In the genomic region with DNA sequence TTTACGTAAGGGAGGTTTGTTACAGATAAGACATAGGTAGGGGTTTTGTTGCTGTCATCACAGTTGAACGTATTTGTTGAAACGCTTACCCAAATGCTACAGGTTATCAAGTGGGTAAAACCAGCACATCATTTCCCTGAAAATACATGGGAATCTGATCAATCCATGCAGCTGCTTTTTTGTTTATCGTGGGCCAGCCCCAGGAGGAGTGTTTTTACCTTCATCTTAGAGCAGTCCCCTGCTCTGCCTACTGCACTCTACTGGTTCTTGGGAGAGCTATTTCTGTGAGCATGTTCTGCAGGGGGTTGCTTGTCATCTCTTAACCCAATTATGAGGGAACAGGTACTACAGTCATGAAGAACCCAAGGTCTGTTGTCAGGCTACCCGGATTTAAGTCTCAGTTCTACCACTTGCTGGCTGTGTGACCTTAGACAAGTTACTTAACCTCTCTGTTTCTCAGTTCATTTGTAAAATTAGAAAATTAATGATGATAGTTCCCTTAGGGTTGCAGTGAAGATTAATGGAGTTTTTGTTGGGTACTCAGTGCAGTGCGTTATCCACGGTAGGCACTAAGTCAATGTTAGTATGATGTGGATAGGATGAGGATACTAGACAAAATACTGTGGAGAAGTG, we compare ENCODE assay signal across 21 cellular contexts. TPM values are rescaled to one million over a fixed set of nuclear protein-coding genes. Genes with fewer than 3 reads are reported as not detected.
DNase-seq lines count a peak whose midpoint lies in the region; ATAC-seq, FAIRE-seq and TF ChIP-seq lines count a peak whose summit lies in the region.
"Had no signal": no experiment of that assay in that cellular context is flagged by ENCODE, and none has a peak within 500 bp of the region (broad histone marks: within the 10 kb centered on the region; RNA-seq: fewer than 3 reads in every experiment).

No MANE protein-coding gene starts in this region.

- POLR2A ChIA-PET in activated CD8-positive, alpha-beta T cell treated with anti-CD3 and anti-CD28 coated beads for 36 hours (lab: Charles Lee), result interaction anchor here (1.0 kb wide), 1 partner anchor 8 kb away, joined by 3 read pairs; no protein-coding TSS in a partner anchor

- H3K27ac Mint-ChIP-seq in activated naive CD4-positive, alpha-beta T cell treated with anti-CD3 and anti-CD28 coated beads, Interleukin-2, amount 50 U/mL, for 24 hours, result no peak overlapping the region
- H3K27ac Mint-ChIP-seq in activated naive CD4-positive, alpha-beta T cell treated with anti-CD3 and anti-CD28 coated beads, Interleukin-2, amount 50 U/mL, for 72 hours, result peak overlapping the region in 1 of 2 donors; percentile 25
- H3K27ac Mint-ChIP-seq in activated CD8-positive, alpha-beta T cell treated with anti-CD3 and anti-CD28 coated beads for 36 hours, result no peak overlapping the region
- no peak overlapping the region for H3K27ac Mint-ChIP-seq in activated T-helper 2 cell treated with anti-CD3 and anti-CD28 coated beads, Interferon-gamma antibody, Interleukin-2, Interleukin-4, amounts not matched to agents 10 μg/mL and 5 μg/mL and 100 μg/mL, durations not matched to agents 14 hours and 24 hours and 36 hours
- no peak overlapping the region for H3K27ac Mint-ChIP-seq in T-helper 2 cell treated with Interferon-gamma antibody and Interleukin-4, amounts not matched to agents 5 μg/mL and 100 μg/mL, for 36 hours
- H3K27ac Mint-ChIP-seq: effector memory CD8-positive, alpha-beta T cell had no signal

- CTCF ChIA-PET in activated CD8-positive, alpha-beta T cell treated with anti-CD3 and anti-CD28 coated beads for 36 hours (lab: Charles Lee), result interaction anchor here (1.0 kb wide), 1 partner anchor 88 kb away, joined by 3 read pairs; no protein-coding TSS in a partner anchor

- H3K79me2 ChIP-seq in keratinocyte (ENCODE audit: control insufficient read depth, insufficient read depth, low read length), result peaks cover 2% of the 10 kb centered on the region

- H3K27ac ChIP-seq in keratinocyte (ENCODE audit: control insufficient read depth, insufficient read depth, low read length) (peak overlapping the region; percentile 62), upper lobe of right lung (peak overlapping the region; percentile 45)
- H3K27ac ChIP-seq: ascending aorta, heart left ventricle had no signal

- H3K4me3 Mint-ChIP-seq in activated naive CD4-positive, alpha-beta T cell treated with anti-CD3 and anti-CD28 coated beads, Interleukin-2, amount 50 U/mL, for 24 hours, result peak overlapping the region; percentile 51
- peak overlapping the region; percentile 31 for H3K4me3 Mint-ChIP-seq in activated CD8-positive, alpha-beta T cell treated with anti-CD3 and anti-CD28 coated beads for 36 hours
- no peak overlapping the region for H3K4me3 Mint-ChIP-seq in activated T-helper 2 cell treated with anti-CD3 and anti-CD28 coated beads, Interferon-gamma antibody, Interleukin-2, Interleukin-4, amounts not matched to agents 10 μg/mL and 5 μg/mL and 100 μg/mL, durations not matched to agents 14 hours and 24 hours and 36 hours (ENCODE audit: low read depth)
- no peak overlapping the region for H3K4me3 Mint-ChIP-seq in T-helper 2 cell treated with Interferon-gamma antibody and Interleukin-4, amounts not matched to agents 5 μg/mL and 100 μg/mL, for 36 hours
- H3K4me3 Mint-ChIP-seq: H9 had no signal

- H3K9me1 ChIP-seq in keratinocyte (ENCODE audit: control insufficient read depth, extremely low read depth, insufficient read depth, low read length), result no peaks in the 10 kb centered on the region

- H3K27me3 ChIP-seq in keratinocyte (ENCODE audit: control insufficient read depth, extremely low read depth, insufficient read depth, low read length), result no peaks in the 10 kb centered on the region
- H3K27me3 ChIP-seq in upper lobe of right lung, result no peaks in the 10 kb centered on the region
- H3K27me3 ChIP-seq: ascending aorta, heart left ventricle, Peyer's patch had no signal

- H3K9ac ChIP-seq in keratinocyte (ENCODE audit: control insufficient read depth, extremely low read depth, insufficient read depth, low read length), result peak overlapping the region; percentile 54

- H2AFZ ChIP-seq in keratinocyte (ENCODE audit: control insufficient read depth, low read length), result peak overlapping the region; percentile 57

- FAIRE-seq in keratinocyte (lab: Jason Lieb, UNC), result peak; percentile 32

- H3K36me3 Mint-ChIP-seq in activated naive CD4-positive, alpha-beta T cell treated with anti-CD3 and anti-CD28 coated beads, Interleukin-2, amount 50 U/mL, for 24 hours, result no peaks in the 10 kb centered on the region
- peaks cover 0 to 8% of the 10 kb centered on the region in 2 donors for H3K36me3 Mint-ChIP-seq in activated naive CD4-positive, alpha-beta T cell treated with anti-CD3 and anti-CD28 coated beads, Interleukin-2, amount 50 U/mL, for 72 hours
- H3K36me3 Mint-ChIP-seq in activated CD8-positive, alpha-beta T cell treated with anti-CD3 and anti-CD28 coated beads for 36 hours (ENCODE audit: low read depth), result no peaks in the 10 kb centered on the region
- H3K36me3 Mint-ChIP-seq in activated T-helper 2 cell treated with anti-CD3 and anti-CD28 coated beads, Interferon-gamma antibody, Interleukin-2, Interleukin-4, amounts not matched to agents 10 μg/mL and 5 μg/mL and 100 μg/mL, durations not matched to agents 14 hours and 24 hours and 36 hours (ENCODE audit: low read depth), result peaks cover 3% of the 10 kb centered on the region
- no peaks in the 10 kb centered on the region for H3K36me3 Mint-ChIP-seq in T-helper 2 cell treated with Interferon-gamma antibody and Interleukin-4, amounts not matched to agents 5 μg/mL and 100 μg/mL, for 36 hours (ENCODE audit: low read depth)

- no peak for TF ChIP-seq CTCF in activated CD8-positive, alpha-beta T cell treated with anti-CD3 and anti-CD28 coated beads for 36 hours (IDR thresholded peaks at IDR 0.05)
- TF ChIP-seq CTCF in keratinocyte (optimal IDR thresholded peaks at IDR 0.05 in 1 of 3, IDR thresholded peaks at IDR 0.05 in 1 of 3, conservative IDR thresholded peaks at IDR 0.05 in 1 of 3; ENCODE audit: extremely low read depth in 1 of 3, insufficient read depth in 2 of 3, low read length in 3 of 3) (no peak), upper lobe of right lung (IDR thresholded peaks at IDR 0.05) (no peak)

- H3K4me1 ChIP-seq in keratinocyte (ENCODE audit: control insufficient read depth, extremely low read depth, insufficient read depth, low read length) (peaks cover 16% of the 10 kb centered on the region), upper lobe of right lung (peaks cover 23% of the 10 kb centered on the region)

- H3K4me3 ChIP-seq in keratinocyte (ENCODE audit: control insufficient read depth in 2 of 3, extremely low read depth in 1 of 3, insufficient read depth in 2 of 3, low read depth in 1 of 3, low read length in 3 of 3), result peak overlapping the region in 1 of 3 experiments; percentile 39
- no peak overlapping the region for H3K4me3 ChIP-seq in upper lobe of right lung
- H3K4me3 ChIP-seq: ascending aorta had no signal

- no peaks in the 10 kb centered on the region for H3K9me3 Mint-ChIP-seq in activated naive CD4-positive, alpha-beta T cell treated with anti-CD3 and anti-CD28 coated beads, Interleukin-2, amount 50 U/mL, for 24 hours
- no peaks in the 10 kb centered on the region for H3K9me3 Mint-ChIP-seq in activated naive CD4-positive, alpha-beta T cell treated with anti-CD3 and anti-CD28 coated beads, Interleukin-2, amount 50 U/mL, for 72 hours
- H3K9me3 Mint-ChIP-seq in activated CD8-positive, alpha-beta T cell treated with anti-CD3 and anti-CD28 coated beads for 36 hours, result no peaks in the 10 kb centered on the region
- no peaks in the 10 kb centered on the region for H3K9me3 Mint-ChIP-seq in activated T-helper 2 cell treated with anti-CD3 and anti-CD28 coated beads, Interferon-gamma antibody, Interleukin-2, Interleukin-4, amounts not matched to agents 10 μg/mL and 5 μg/mL and 100 μg/mL, durations not matched to agents 14 hours and 24 hours and 36 hours
- no peaks in the 10 kb centered on the region for H3K9me3 Mint-ChIP-seq in T-helper 2 cell treated with Interferon-gamma antibody and Interleukin-4, amounts not matched to agents 5 μg/mL and 100 μg/mL, for 36 hours
- H3K9me3 Mint-ChIP-seq: activated B cell treated with CpG ODN at 0.5 μM for 24 hours; CD4-positive, alpha-beta memory T cell; effector memory CD8-positive, alpha-beta T cell; H9; stimulated activated naive CD8-positive, alpha-beta T cell treated with anti-CD3 and anti-CD28 coated beads, Interleukin-15, Interleukin-2, amounts not matched to agents 100 ng/mL and 50 ng/mL, for 24 hours had no signal

- H4K20me1 ChIP-seq in keratinocyte (ENCODE audit: control insufficient read depth, extremely low read depth, insufficient read depth, low read length), result no peaks in the 10 kb centered on the region

- no peak for DNase-seq in activated naive CD4-positive, alpha-beta T cell treated with anti-CD3 and anti-CD28 coated beads, Interleukin-2, amount 50 U/mL, for 72 hours (ENCODE audit: low spot score in 2 of 2)
- DNase-seq in activated CD8-positive, alpha-beta T cell treated with anti-CD3 and anti-CD28 coated beads for 36 hours, result no peak
- no peak for DNase-seq in keratinocyte (ENCODE audit: low read depth, low spot score)
- DNase-seq in upper lobe of right lung, result no peak
- DNase-seq in activated T-helper 2 cell treated with anti-CD3 and anti-CD28 coated beads, Interferon-gamma antibody, Interleukin-2, Interleukin-4, amounts not matched to agents 10 μg/mL and 5 μg/mL and 100 μg/mL, durations not matched to agents 14 hours and 24 hours and 36 hours (ENCODE audit: low spot score), result no peak
- no peak for DNase-seq in stimulated activated CD4-positive, alpha-beta T cell treated with anti-CD3 and anti-CD28 coated beads, Interleukin-15, amount 100 ng/mL, for 24 hours
- DNase-seq in T-helper 2 cell treated with Interferon-gamma antibody and Interleukin-4, amounts not matched to agents 5 μg/mL and 100 μg/mL, for 36 hours (ENCODE audit: low spot score), result no peak
- DNase-seq: activated gamma-delta T cell; DMS53; effector memory CD8-positive, alpha-beta T cell; H9; heart left ventricle; NCI-H1694 treated with DMSO at 0.1 percent for 48 hours; NCI-H226 had no signal

- peak overlapping the region; percentile 70 for H3K4me2 ChIP-seq in keratinocyte (ENCODE audit: control insufficient read depth, extremely low read depth, insufficient read depth, low read depth, low read length)

- no peaks in the 10 kb centered on the region for H3K4me1 Mint-ChIP-seq in activated naive CD4-positive, alpha-beta T cell treated with anti-CD3 and anti-CD28 coated beads, Interleukin-2, amount 50 U/mL, for 24 hours
- H3K4me1 Mint-ChIP-seq in activated CD8-positive, alpha-beta T cell treated with anti-CD3 and anti-CD28 coated beads for 36 hours (ENCODE audit: low read depth), result peaks cover 3% of the 10 kb centered on the region
- H3K4me1 Mint-ChIP-seq in activated T-helper 2 cell treated with anti-CD3 and anti-CD28 coated beads, Interferon-gamma antibody, Interleukin-2, Interleukin-4, amounts not matched to agents 10 μg/mL and 5 μg/mL and 100 μg/mL, durations not matched to agents 14 hours and 24 hours and 36 hours (ENCODE audit: low read depth), result peaks cover 5% of the 10 kb centered on the region
- peaks cover 11% of the 10 kb centered on the region for H3K4me1 Mint-ChIP-seq in T-helper 2 cell treated with Interferon-gamma antibody and Interleukin-4, amounts not matched to agents 5 μg/mL and 100 μg/mL, for 36 hours (ENCODE audit: low read depth)
- H3K4me1 Mint-ChIP-seq: activated B cell treated with CpG ODN at 0.5 μM for 24 hours had no signal

- H3K36me3 ChIP-seq in keratinocyte (ENCODE audit: control insufficient read depth in 2 of 2, extremely low read depth in 1 of 2, insufficient read depth in 2 of 2, low read length in 2 of 2) (peaks cover 3% of the 10 kb centered on the region in 2 experiments), upper lobe of right lung (peaks cover 15% of the 10 kb centered on the region)

- ATAC-seq in activated naive CD4-positive, alpha-beta T cell treated with anti-CD3 and anti-CD28 coated beads, Interleukin-2, amount 50 U/mL, for 72 hours, result no peak
- no peak for ATAC-seq in activated CD8-positive, alpha-beta T cell treated with anti-CD3 and anti-CD28 coated beads for 36 hours
- ATAC-seq in upper lobe of right lung, result no peak
- ATAC-seq: sciatic nerve had no signal

- dilution Hi-C loops in keratinocyte (cut with MboI; ENCODE audit: extremely low pct_ligation_motif_present, low sequenced_read_pairs), result no loop called here

- no peaks in the 10 kb centered on the region for H3K27me3 Mint-ChIP-seq in activated naive CD4-positive, alpha-beta T cell treated with anti-CD3 and anti-CD28 coated beads, Interleukin-2, amount 50 U/mL, for 24 hours
- H3K27me3 Mint-ChIP-seq in activated CD8-positive, alpha-beta T cell treated with anti-CD3 and anti-CD28 coated beads for 36 hours, result no peaks in the 10 kb centered on the region
- no peaks in the 10 kb centered on the region for H3K27me3 Mint-ChIP-seq in activated T-helper 2 cell treated with anti-CD3 and anti-CD28 coated beads, Interferon-gamma antibody, Interleukin-2, Interleukin-4, amounts not matched to agents 10 μg/mL and 5 μg/mL and 100 μg/mL, durations not matched to agents 14 hours and 24 hours and 36 hours (ENCODE audit: low read depth)
- H3K27me3 Mint-ChIP-seq in T-helper 2 cell treated with Interferon-gamma antibody and Interleukin-4, amounts not matched to agents 5 μg/mL and 100 μg/mL, for 36 hours (ENCODE audit: low read depth), result no peaks in the 10 kb centered on the region
- H3K27me3 Mint-ChIP-seq: activated B cell treated with CpG ODN at 0.5 μM for 24 hours; CD4-positive, alpha-beta memory T cell; effector memory CD8-positive, alpha-beta T cell; stimulated activated naive CD8-positive, alpha-beta T cell treated with anti-CD3 and anti-CD28 coated beads, Interleukin-15, Interleukin-2, amounts not matched to agents 100 ng/mL and 50 ng/mL, for 24 hours had no signal

- H3K9me3 ChIP-seq in keratinocyte (ENCODE audit: control insufficient read depth, low read depth, low read length) (no peaks in the 10 kb centered on the region), upper lobe of right lung (no peaks in the 10 kb centered on the region)
- H3K9me3 ChIP-seq: ascending aorta, heart left ventricle, Peyer's patch had no signal

- intact Hi-C loops in activated CD8-positive, alpha-beta T cell treated with anti-CD3 and anti-CD28 coated beads for 36 hours (cut with micrococcal nuclease), result no loop called here
- intact Hi-C loops in upper lobe of right lung (cut with DNase I), result no loop called here
- intact Hi-C loops in activated T-helper 2 cell treated with anti-CD3 and anti-CD28 coated beads, Interferon-gamma antibody, Interleukin-2, Interleukin-4, amounts not matched to agents 10 μg/mL and 5 μg/mL and 100 μg/mL, durations not matched to agents 14 hours and 24 hours and 36 hours (cut with micrococcal nuclease), result no loop called here

RNA-seq across cellular contexts. Expression of gene MTURN, which starts 15.0 kb away (rescaled TPM):
- 1 to 10 TPM; 4.7 to 8.1 TPM for total RNA-seq in activated naive CD4-positive, alpha-beta T cell treated with anti-CD3 and anti-CD28 coated beads, Interleukin-2, amount 50 U/mL, for 72 hours
- total RNA-seq in activated CD8-positive, alpha-beta T cell treated with anti-CD3 and anti-CD28 coated beads for 36 hours, result 1 to 10 TPM; 3.2 to 3.3 TPM
- polyA plus RNA-seq in keratinocyte, result 5.9 to 10.9 TPM (median 10.8 TPM) in 3 replicates
- 5.5 TPM for polyA plus RNA-seq in keratinocyte (2011; ENCODE audit: low read depth)
- polyA plus RNA-seq in keratinocyte (2011; cell fraction: cytosol; rRNA removed), result 6.6 and 8.5 TPM in 2 replicates
- 11.0 and 12.6 TPM in 2 replicates for polyA plus RNA-seq in keratinocyte (2011; cell fraction: nucleus; rRNA removed)
- polyA plus RNA-seq in keratinocyte (2012; ENCODE audit: low replicate concordance), result 7.7 and 9.7 TPM in 2 replicates
- 4.3 to 10.3 TPM (median 9.9 TPM) in 3 replicates for polyA minus RNA-seq in keratinocyte
- 6.1 TPM for polyA minus RNA-seq in keratinocyte (2011; cell fraction: cytosol; rRNA and poly(A)+ RNA removed)
- polyA minus RNA-seq in keratinocyte (2011; cell fraction: nucleus; rRNA and poly(A)+ RNA removed), result 5.0 and 10.3 TPM in 2 replicates
- 31.3 TPM for total RNA-seq in upper lobe of right lung
- total RNA-seq in activated T-helper 2 cell treated with anti-CD3 and anti-CD28 coated beads, Interferon-gamma antibody, Interleukin-2, Interleukin-4, amounts not matched to agents 10 μg/mL and 5 μg/mL and 100 μg/mL, durations not matched to agents 14 hours and 24 hours and 36 hours, result 4.0 and 4.7 TPM in 2 replicates

Comparison
In these comparisons a context has a peak if more than half of its experiments do, and no peak if none do; other contexts are left out.
1. H3K4me3 Mint-ChIP-seq: peak in activated naive CD4-positive, alpha-beta T cell treated with anti-CD3 and anti-CD28 coated beads, Interleukin-2, amount 50 U/mL, for 24 hours (single experiment) and activated CD8-positive, alpha-beta T cell treated with anti-CD3 and anti-CD28 coated beads for 36 hours (single experiment); none in activated T-helper 2 cell treated with anti-CD3 and anti-CD28 coated beads, Interferon-gamma antibody, Interleukin-2, Interleukin-4, amounts not matched to agents 10 μg/mL and 5 μg/mL and 100 μg/mL, durations not matched to agents 14 hours and 24 hours and 36 hours (single experiment) and T-helper 2 cell treated with Interferon-gamma antibody and Interleukin-4, amounts not matched to agents 5 μg/mL and 100 μg/mL, for 36 hours (single experiment).